2 cellular contexts compared by ENCODE assay signal in genomic region chr1:27647328-27647727, GRCh38.
TF ChIP-seq lines count a peak whose summit lies in the region.

No MANE protein-coding gene starts in this region.

TF ChIP-seq in IMR-90, 13 proteins besides CTCF, POLR2A, EP300 and RAD21:
- TF ChIP-seq NFE2L2 (IDR thresholded peaks at IDR 0.05; ENCODE audit: low read depth, low read length) (no peak), ELK1 (IDR thresholded peaks at IDR 0.05; ENCODE audit: borderline replicate concordance, low read depth, low read length) (no peak), USF2 (IDR thresholded peaks at IDR 0.05; ENCODE audit: low read depth, low read length) (no peak), CEBPB (IDR thresholded peaks at IDR 0.05; ENCODE audit: low read depth, low read length) (no peak), CHD1 (IDR thresholded peaks at IDR 0.05; ENCODE audit: low read depth, low read length) (no peak), SMC3 (IDR thresholded peaks at IDR 0.05; ENCODE audit: low read depth, low read length) (no peak), MXI1 (IDR thresholded peaks at IDR 0.05; ENCODE audit: borderline replicate concordance, low read depth, low read length) (no peak), FOS (IDR thresholded peaks at IDR 0.05; ENCODE audit: low read depth, low read length) (no peak), RFX5 (IDR thresholded peaks at IDR 0.05; ENCODE audit: low read depth, low read length) (no peak), MAZ (IDR thresholded peaks at IDR 0.05; ENCODE audit: borderline replicate concordance, low read depth, low read length) (no peak), MAFK (IDR thresholded peaks at IDR 0.05; ENCODE audit: low read depth, low read length) (no peak)

TF ChIP-seq in K562, 482 proteins besides CTCF, POLR2A, EP300 and RAD21:
- TF ChIP-seq SMARCA5 (IDR thresholded peaks at IDR 0.05) = peak; percentile 65; the same call in 1 of the 2 replicates
- no peak for TF ChIP-seq HOMEZ (CRISPR knock-in tag; IDR thresholded peaks at IDR 0.05)
- no peak for TF ChIP-seq PBX2 (CRISPR knock-in tag; IDR thresholded peaks at IDR 0.05; ENCODE audit: low read depth)
- no peak for TF ChIP-seq PBX2 (tag; conservative IDR thresholded peaks at IDR 0.05; ENCODE audit: low read depth)
- no peak for TF ChIP-seq MYC (IDR thresholded peaks at IDR 0.05; ENCODE audit: low read depth, low read length)
- TF ChIP-seq MYC (CRISPR knock-in tag; IDR thresholded peaks at IDR 0.05; ENCODE audit: borderline replicate concordance, low read depth) = no peak
- 0 out of 2 replicates have a peak, but pooled peaks have one; percentile 68 for TF ChIP-seq ZKSCAN8 (CRISPR knock-in tag; IDR thresholded peaks at IDR 0.05)
- no peak for TF ChIP-seq ZFP91 (CRISPR knock-in tag; IDR thresholded peaks at IDR 0.05)
- TF ChIP-seq SAFB (IDR thresholded peaks at IDR 0.05; ENCODE audit: borderline replicate concordance, low read depth, low read length) = no peak
- TF ChIP-seq TEAD4 (IDR thresholded peaks at IDR 0.05; ENCODE audit: low read length) = no peak
- TF ChIP-seq TEAD4 (CRISPR knock-in tag; IDR thresholded peaks at IDR 0.05; ENCODE audit: borderline replicate concordance) = no peak
- no peak for TF ChIP-seq TSC22D4 (tag; IDR thresholded peaks at IDR 0.05)
- peak; percentile 86 for TF ChIP-seq BCOR (IDR thresholded peaks at IDR 0.05)
- TF ChIP-seq REST (CRISPR knock-in tag; IDR thresholded peaks at IDR 0.05; ENCODE audit: low read depth) = no peak
- peak; percentile 59 to 86 for TF ChIP-seq KDM1A (IDR thresholded peaks at IDR 0.05)
- peak; percentile 86 for TF ChIP-seq CHD4 (IDR thresholded peaks at IDR 0.05; ENCODE audit: insufficient read depth, insufficient replicate concordance, low read depth, low read length, poor library complexity, severe bottlenecking)
- no peak for TF ChIP-seq CCNT2 (IDR thresholded peaks at IDR 0.05; ENCODE audit: borderline replicate concordance, extremely low read depth, insufficient read length, low read depth, low read length)
- TF ChIP-seq RBM25 (IDR thresholded peaks at IDR 0.05; ENCODE audit: low read depth, low read length, severe bottlenecking) = peak; percentile 99
- no peak for TF ChIP-seq SRF (CRISPR knock-in tag; IDR thresholded peaks at IDR 0.05)
- TF ChIP-seq ESRRA (IDR thresholded peaks at IDR 0.05; ENCODE audit: borderline replicate concordance, low read depth) = peak; percentile 87
- TF ChIP-seq ZNF780A (CRISPR knock-in tag; IDR thresholded peaks at IDR 0.05) = no peak
- peak in 1 of 2 experiments; percentile 59; a peak in 2 of 4 replicates for TF ChIP-seq RCOR1 (IDR thresholded peaks at IDR 0.05; ENCODE audit: borderline replicate concordance in 1 of 2, low read depth in 2 of 2, low read length in 2 of 2)
- no peak for TF ChIP-seq ZNF592 (IDR thresholded peaks at IDR 0.05)
- TF ChIP-seq BRF1 (IDR thresholded peaks at IDR 0.05; ENCODE audit: borderline replicate concordance, extremely low read depth, insufficient read length) = no peak
- no peak for TF ChIP-seq CCAR2 (IDR thresholded peaks at IDR 0.05; ENCODE audit: low read depth, low read length)
- no peak for TF ChIP-seq SMAD2 (IDR thresholded peaks at IDR 0.05; ENCODE audit: low read depth, low read length)
- TF ChIP-seq COPS2 (conservative IDR thresholded peaks at IDR 0.05) = no peak
- TF ChIP-seq HDAC2 (IDR thresholded peaks at IDR 0.05) = 0 out of 2 replicates have a peak, but pooled peaks have one; percentile 26
- TF ChIP-seq RBM14 (IDR thresholded peaks at IDR 0.05; ENCODE audit: borderline replicate concordance, insufficient read depth, low read depth, low read length) = no peak
- TF ChIP-seq MAZ (CRISPR knock-in tag; conservative IDR thresholded peaks at IDR 0.05 in 1 of 2, IDR thresholded peaks at IDR 0.05 in 1 of 2) = no peak
- no peak for TF ChIP-seq ZNF253 (CRISPR knock-in tag; conservative IDR thresholded peaks at IDR 0.05)
- TF ChIP-seq PURB (CRISPR knock-in tag; IDR thresholded peaks at IDR 0.05; ENCODE audit: low read depth) = no peak
- no peak for TF ChIP-seq ZNF398 (CRISPR knock-in tag; IDR thresholded peaks at IDR 0.05)
- TF ChIP-seq ADNP (tag; IDR thresholded peaks at IDR 0.05) = peak; percentile 67
